ENCODE assay signal across 23 cellular contexts in the genomic region with DNA sequence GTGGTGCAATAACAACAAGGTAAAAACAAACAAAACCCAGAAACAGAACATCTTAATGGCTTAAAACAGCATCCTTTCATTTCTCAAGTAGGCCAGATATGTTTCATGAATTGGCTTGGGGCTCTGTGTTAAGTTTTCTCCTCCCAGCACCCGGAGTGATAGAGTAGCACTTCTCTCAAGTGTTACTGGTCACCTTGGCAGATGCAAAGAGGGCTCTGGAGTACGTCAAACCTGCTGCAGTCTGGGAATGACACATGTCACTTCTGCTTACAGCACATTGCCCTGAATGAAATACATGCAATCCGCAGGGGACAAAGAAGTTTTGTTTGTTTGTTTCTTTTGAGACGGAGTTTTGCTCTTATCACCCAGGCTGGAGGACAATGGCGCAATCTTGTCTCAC.
"Had no signal": no experiment of that assay in that cellular context is flagged by ENCODE, and none has a peak within 500 bp of the region (broad histone marks: within the 10 kb centered on the region; RNA-seq: fewer than 3 reads in every experiment).

No MANE protein-coding gene starts in this region.

- H3K79me2 ChIP-seq: hepatocyte had no signal

- H3K36me3 ChIP-seq: neutrophil, pancreas, sigmoid colon, stomach, thyroid gland had no signal

- H3K27me3 ChIP-seq: dorsolateral prefrontal cortex, hepatocyte, neutrophil, pancreas, sigmoid colon, stomach, thyroid gland had no signal

- H3K9me3 ChIP-seq: mucosa of descending colon, neutrophil, pancreas, sigmoid colon, stomach, thyroid gland had no signal

- H2AFZ ChIP-seq: hepatocyte had no signal

- DNase-seq: dorsolateral prefrontal cortex; effector CD4-positive, alpha-beta T cell; kidney glomerular epithelial cell; mesenchymal stem cell; mucosa of descending colon; naive B cell; pancreas; retina; sigmoid colon; stimulated activated CD4-positive, alpha-beta T cell treated with anti-CD3 and anti-CD28 coated beads, Interleukin-2, amount 100 ng/mL, for 24 hours; stimulated activated CD4-positive, alpha-beta T cell treated with anti-CD3 and anti-CD28 coated beads, Interleukin-4, amount 100 ng/mL, for 24 hours; stimulated activated naive CD4-positive, alpha-beta T cell treated with Interleukin-2 at 50 U/mL for 16 hours; stomach; thyroid gland; trophoblast cell had no signal

- H3K4me1 ChIP-seq: pancreas, sigmoid colon, stomach, thyroid gland had no signal

- ATAC-seq: mucosa of descending colon; natural killer cell treated with Interleukin-12 subunit alpha and Interleukin-12 subunit beta and Interleukin-15 and Interleukin-18, amount 100 ng/mL, for 72 hours; pancreas; stimulated activated effector memory CD8-positive, alpha-beta T cell treated with anti-CD3 and anti-CD28 coated beads, Interleukin-12 subunit alpha, Interleukin-12 subunit beta, amount 100 ng/mL, for 72 hours had no signal

- FAIRE-seq: colon, frontal cortex, islet of Langerhans, pancreas had no signal

- H3K4me2 ChIP-seq: hepatocyte had no signal

- H3K27ac ChIP-seq: dorsolateral prefrontal cortex, hepatocyte, neutrophil, pancreas, sigmoid colon, stomach, thyroid gland had no signal

- H3K4me3 ChIP-seq: dorsolateral prefrontal cortex, hepatocyte, lung, mucosa of descending colon, pancreas, sigmoid colon, stomach, thyroid gland had no signal
